Comparison of ENCODE assay signal across 12 cellular contexts in genomic region chr1:145987926-145988325, GRCh38. TPM values are rescaled to one million over a fixed set of nuclear protein-coding genes. Genes with fewer than 3 reads are reported as not detected.
A peak's percentile ranks its signal among the peaks of the same experiment; 100 is the strongest.
DNase-seq lines count a peak whose midpoint lies in the region; ATAC-seq and TF ChIP-seq lines count a peak whose summit lies in the region.
"Had no signal": no experiment of that assay in that cellular context is flagged by ENCODE, and none has a peak within 500 bp of the region (broad histone marks: within the 10 kb centered on the region; RNA-seq: fewer than 3 reads in every experiment).

No MANE protein-coding gene starts in this region.

- H3K27me3 ChIP-seq in CD8-positive, alpha-beta T cell (ENCODE audit: insufficient read depth, low read length): no peaks in the 10 kb centered on the region
- H3K27me3 ChIP-seq in gastroesophageal sphincter (no peaks in the 10 kb centered on the region), spleen (replicated peaks in 1 of 7) (no peaks in the 10 kb centered on the region), BE2C (no peaks in the 10 kb centered on the region)

- no peak overlapping the region for H3K4me3 ChIP-seq in CD8-positive, alpha-beta T cell (ENCODE audit: low read depth, low read length)
- no peak overlapping the region for H3K4me3 ChIP-seq in OCI-LY7 (ENCODE audit: low read depth, low read length, poor library complexity, severe bottlenecking)
- no peak overlapping the region for H3K4me3 ChIP-seq in gastroesophageal sphincter
- no peak overlapping the region for H3K4me3 ChIP-seq in spleen
- no peak overlapping the region for H3K4me3 ChIP-seq in BE2C (ENCODE audit: low read depth, low read length)
- H3K4me3 ChIP-seq: smooth muscle cell had no signal

- H3K9me2 ChIP-seq in OCI-LY7 (ENCODE audit: insufficient read depth, low read length): no peaks in the 10 kb centered on the region

- no peak for TF ChIP-seq CTCF in CD8-positive, alpha-beta T cell (IDR thresholded peaks at IDR 0.05)
- TF ChIP-seq CTCF in OCI-LY7 (conservative IDR thresholded peaks at IDR 0.05; ENCODE audit: low read length) (no peak), gastroesophageal sphincter (IDR thresholded peaks at IDR 0.05) (no peak), spleen (IDR thresholded peaks at IDR 0.05 in 8 of 11, conservative IDR thresholded peaks at IDR 0.05 in 3 of 11) (no peak), BE2C (IDR thresholded peaks at IDR 0.05; ENCODE audit: low read depth, low read length) (no peak)

- H3K9me3 Mint-ChIP-seq in CD8-positive, alpha-beta T cell: no peaks in the 10 kb centered on the region

- no peaks in the 10 kb centered on the region for H3K79me2 ChIP-seq in OCI-LY7 (ENCODE audit: insufficient read depth, low read depth, low read length)

- no peak overlapping the region for H3K27ac ChIP-seq in CD8-positive, alpha-beta T cell (ENCODE audit: low read depth, low read length)
- H3K27ac ChIP-seq in OCI-LY7 (ENCODE audit: low read depth, low read length, poor library complexity, severe bottlenecking): no peak overlapping the region
- peak overlapping the region; percentile 24 to 95 (median 82) for H3K27ac ChIP-seq in gastroesophageal sphincter
- H3K27ac ChIP-seq in spleen: peak overlapping the region; percentile 46 to 100 (median 84)

- intact Hi-C loops in CD8-positive, alpha-beta T cell (cut with DNase I, micrococcal nuclease): no loop called here
- intact Hi-C loops in OCI-LY7 (cut with micrococcal nuclease; ENCODE audit: unreplicated experiment): no loop called here
- intact Hi-C loops in spleen (cut with DNase I; ENCODE audit: low total_unique reads): no loop called here

- peaks cover 9% of the 10 kb centered on the region for H3K36me3 ChIP-seq in CD8-positive, alpha-beta T cell (ENCODE audit: insufficient read depth, low read length)
- H3K36me3 ChIP-seq in OCI-LY7 (ENCODE audit: insufficient read depth, low read length) (peaks cover 13% of the 10 kb centered on the region), gastroesophageal sphincter (peaks cover 6 to 7% of the 10 kb centered on the region in 2 donors), spleen (peaks cover 0 to 14% (median 9%) of the 10 kb centered on the region in 6 donors), BE2C (peaks cover 6% of the 10 kb centered on the region)

- peaks cover 15% of the 10 kb centered on the region for H3K36me3 Mint-ChIP-seq in CD8-positive, alpha-beta T cell

- POLR2A ChIA-PET in CD8-positive, alpha-beta T cell (lab: Charles Lee): interaction anchor here (0.6 to 11.9 kb wide), 6 partner anchors 7 to 129 kb away, joined by 3 to 366 read pairs (median 9); partner anchors contain the start of genes LIX1L and TXNIP
- POLR2A ChIA-PET in OCI-LY7 (lab: Charles Lee): interaction anchor here (0.5 to 1.9 kb wide), 3 partner anchors 8 to 50 kb away, joined by 4 to 19 read pairs (median 6); no protein-coding TSS in a partner anchor

- H3K27ac Mint-ChIP-seq in CD8-positive, alpha-beta T cell: peak overlapping the region; percentile 74

- no TSS peak for BruUV-seq in OCI-LY7 (replicated peaks; lab: Mats Ljungman, UMichigan)

- H3K4me1 Mint-ChIP-seq in CD8-positive, alpha-beta T cell (ENCODE audit: low read depth): peaks cover 77% of the 10 kb centered on the region

- H3K4me3 Mint-ChIP-seq in CD8-positive, alpha-beta T cell: no peak overlapping the region

- no peaks in the 10 kb centered on the region for H4K20me1 ChIP-seq in OCI-LY7 (ENCODE audit: insufficient read depth, low read length)

- H3K27me3 Mint-ChIP-seq in CD8-positive, alpha-beta T cell (ENCODE audit: low read depth): no peaks in the 10 kb centered on the region

- whole genome bisulfite sequencing in gastroesophageal sphincter (ENCODE audit: low coverage in 1 of 2), 2 donors: 100% methylated on average over 1 of the region's 1 CpG
- 95 to 100% (median 100%) methylated on average over 1 of the region's 1 CpG for WGBS in spleen, 5 donors

- peak in 1 of 2 donors; percentile 7 for TF ChIP-seq POLR2A in gastroesophageal sphincter (IDR thresholded peaks at IDR 0.05)
- TF ChIP-seq POLR2A in spleen (IDR thresholded peaks at IDR 0.05): no peak

- peak overlapping the region; percentile 67; the same call in 1 of the 2 replicates for H2AFZ ChIP-seq in OCI-LY7 (ENCODE audit: low read length)

- ATAC-seq in CD8-positive, alpha-beta T cell: no peak
- ATAC-seq in gastroesophageal sphincter: no peak

- H3K4me1 ChIP-seq in CD8-positive, alpha-beta T cell (ENCODE audit: insufficient read depth, low read length): peaks cover 69% of the 10 kb centered on the region
- H3K4me1 ChIP-seq in OCI-LY7 (ENCODE audit: insufficient read depth, low read length, poor library complexity, severe bottlenecking) (peaks cover 43% of the 10 kb centered on the region), gastroesophageal sphincter (peaks cover 14 to 62% (median 30%) of the 10 kb centered on the region in 3 donors), spleen (peaks cover 45 to 100% (median 93%) of the 10 kb centered on the region in 6 donors), BE2C (peaks cover 3% of the 10 kb centered on the region; the same call in 1 of the 2 replicates)

- peak overlapping the region; percentile 16; the same call in 1 of the 2 replicates for H3K4me2 ChIP-seq in OCI-LY7 (ENCODE audit: low read length)
- H3K4me2 ChIP-seq: smooth muscle cell had no signal

- DNase-seq in CD8-positive, alpha-beta T cell: no peak
- DNase-seq in OCI-LY7 (ENCODE audit: low spot score) (no peak), spleen (no peak), BE2C (no peak), OCI-M1 (lab: John Stamatoyannopoulos, UW) (no peak), COLO829 (ENCODE audit: low spot score) (no peak)
- DNase-seq: NCI-H1417 treated with DMSO at 0.1 percent for 48 hours, NCI-H226, occipital lobe had no signal

- no peak for TF ChIP-seq EP300 in gastroesophageal sphincter (IDR thresholded peaks at IDR 0.05)

- CTCF ChIA-PET in CD8-positive, alpha-beta T cell (lab: Charles Lee): interaction anchor here (1.3 to 13.7 kb wide), 4 partner anchors 8 to 20 kb away, joined by 3 to 191 read pairs (median 16); no protein-coding TSS in a partner anchor
- CTCF ChIA-PET in OCI-LY7 (lab: Charles Lee; ENCODE audit: unreplicated experiment): interaction anchor here (1.0 kb wide), 1 partner anchor 9 kb away, joined by 5 read pairs; no protein-coding TSS in a partner anchor

- H3K9me3 ChIP-seq in CD8-positive, alpha-beta T cell (ENCODE audit: low read length): no peaks in the 10 kb centered on the region
- no peaks in the 10 kb centered on the region for H3K9me3 ChIP-seq in OCI-LY7 (ENCODE audit: low read length)
- no peaks in the 10 kb centered on the region for H3K9me3 ChIP-seq in gastroesophageal sphincter
- H3K9me3 ChIP-seq in spleen: no peaks in the 10 kb centered on the region
- H3K9me3 ChIP-seq in BE2C: no peaks in the 10 kb centered on the region

RNA-seq across cellular contexts. Expression of gene TXNIP, which starts 8.5 kb away (rescaled TPM):
- total RNA-seq in CD8-positive, alpha-beta T cell: 100 to 1,000 TPM; 627 to 652 TPM
- total RNA-seq in OCI-LY7 (2014; rRNA removed; shearing (Covaris generic)): 99.9 and 144 TPM in 2 replicates
- total RNA-seq in OCI-LY7 (2022): 50.3 and 76.8 TPM in 2 replicates
- 1,000 to 10,000 TPM; 2,024 to 3,704 (median 2,348) TPM for total RNA-seq in gastroesophageal sphincter
- 1,000 to 10,000 TPM in 5 of 7 donors, 100 to 1,000 TPM in 2; 622 to 2,368 (median 1,747) TPM for total RNA-seq in spleen
- 100 to 1,000 TPM; 446 to 779 (median 670) TPM for polyA plus RNA-seq in spleen
- polyA plus RNA-seq in BE2C (2012; ENCODE audit: insufficient read depth, insufficient read length, low read depth): 13.2 TPM

RNA-seq across cellular contexts. Expression of gene POLR3GL, which starts 23.4 kb away (rescaled TPM):
- 10 to 100 TPM; 12.9 to 14.4 TPM for total RNA-seq in CD8-positive, alpha-beta T cell
- total RNA-seq in OCI-LY7 (2014; rRNA removed; shearing (Covaris generic)): 19.8 and 29.8 TPM in 2 replicates
- 27.3 and 30.7 TPM in 2 replicates for total RNA-seq in OCI-LY7 (2022)
- 10 to 100 TPM; 32.9 to 44.0 (median 37.6) TPM for total RNA-seq in gastroesophageal sphincter
- total RNA-seq in spleen: 10 to 100 TPM; 22.1 to 34.0 (median 31.1) TPM
- 10 to 100 TPM; 55.6 to 69.2 (median 63.0) TPM for polyA plus RNA-seq in spleen
- polyA plus RNA-seq in BE2C (2012; ENCODE audit: insufficient read depth, insufficient read length, low read depth): 16.8 TPM

RNA-seq across cellular contexts. Expression of gene ANKRD34A, which starts 23.6 kb away (rescaled TPM):
- total RNA-seq in CD8-positive, alpha-beta T cell: under 1 TPM; 0.42 to 0.62 TPM
- 0.62 and 1.9 TPM in 2 replicates for total RNA-seq in OCI-LY7 (2014; rRNA removed; shearing (Covaris generic))
- total RNA-seq in OCI-LY7 (2022) (4.5 and 4.8 TPM in 2 replicates), gastroesophageal sphincter (1 to 10 TPM in 1 of 4 donors, under 1 TPM in 2, not detected in 1; 0.62 to 1.9 (median 0.67) TPM), spleen (1 to 10 TPM in 5 of 7 donors, under 1 TPM in 2; 0.79 to 3.1 (median 1.2) TPM)
- under 1 TPM; 0.57 to 0.99 (median 0.62) TPM for polyA plus RNA-seq in spleen
- polyA plus RNA-seq in BE2C (2012; ENCODE audit: insufficient read depth, insufficient read length, low read depth): 7.9 TPM

RNA-seq across cellular contexts. Expression of gene LIX1L, which starts 30.1 kb away (rescaled TPM):
- total RNA-seq in CD8-positive, alpha-beta T cell: 10 to 100 TPM; 14.7 to 16.4 TPM
- 10.2 and 11.6 TPM in 2 replicates for total RNA-seq in OCI-LY7 (2014; rRNA removed; shearing (Covaris generic))
- total RNA-seq in OCI-LY7 (2022): 26.3 and 31.8 TPM in 2 replicates
- total RNA-seq in gastroesophageal sphincter: 10 to 100 TPM; 37.8 to 53.5 (median 45.3) TPM
- total RNA-seq in spleen: 10 to 100 TPM; 35.1 to 52.9 (median 39.5) TPM
- 10 to 100 TPM; 11.0 to 17.8 (median 14.4) TPM for polyA plus RNA-seq in spleen
- polyA plus RNA-seq in BE2C (2012; ENCODE audit: insufficient read depth, insufficient read length, low read depth): 7.6 TPM

RNA-seq across cellular contexts. Expression of gene HJV, which starts 33.6 kb away (rescaled TPM):
- not detected for total RNA-seq in CD8-positive, alpha-beta T cell
- total RNA-seq in OCI-LY7 (2014; rRNA removed; shearing (Covaris generic)): not detected in 2 replicates
- total RNA-seq in OCI-LY7 (2022) (not detected in 2 replicates), gastroesophageal sphincter (under 1 TPM in 1 of 4 donors, not detected in 3; 0.77 TPM), spleen (not detected)
- polyA plus RNA-seq in spleen: not detected
- not detected for polyA plus RNA-seq in BE2C (2012; ENCODE audit: insufficient read depth, insufficient read length, low read depth)
- total RNA-seq: dermis microvascular lymphatic vessel endothelial cell, occipital lobe, smooth muscle cell had no signal
- polyA plus RNA-seq: smooth muscle cell had no signal

Comparison
In these comparisons a context has a peak if more than half of its experiments do, and no peak if none do; other contexts are left out.
1. H3K27ac ChIP-seq: peak in gastroesophageal sphincter (4 of 4) and spleen (8 of 8); none in CD8-positive, alpha-beta T cell (single experiment) and OCI-LY7 (single experiment).
2. RNA of gene TXNIP, which starts 8.5 kb away (total RNA-seq): 2,024 to 3,704 TPM in gastroesophageal sphincter, 622 to 2,368 TPM in spleen and 627 to 652 TPM in CD8-positive, alpha-beta T cell; 50.3 to 144 TPM in OCI-LY7; every median in the first group is over 4 times any median in the second.